ENCODE assay signal across 8 cellular contexts in the genomic region with DNA sequence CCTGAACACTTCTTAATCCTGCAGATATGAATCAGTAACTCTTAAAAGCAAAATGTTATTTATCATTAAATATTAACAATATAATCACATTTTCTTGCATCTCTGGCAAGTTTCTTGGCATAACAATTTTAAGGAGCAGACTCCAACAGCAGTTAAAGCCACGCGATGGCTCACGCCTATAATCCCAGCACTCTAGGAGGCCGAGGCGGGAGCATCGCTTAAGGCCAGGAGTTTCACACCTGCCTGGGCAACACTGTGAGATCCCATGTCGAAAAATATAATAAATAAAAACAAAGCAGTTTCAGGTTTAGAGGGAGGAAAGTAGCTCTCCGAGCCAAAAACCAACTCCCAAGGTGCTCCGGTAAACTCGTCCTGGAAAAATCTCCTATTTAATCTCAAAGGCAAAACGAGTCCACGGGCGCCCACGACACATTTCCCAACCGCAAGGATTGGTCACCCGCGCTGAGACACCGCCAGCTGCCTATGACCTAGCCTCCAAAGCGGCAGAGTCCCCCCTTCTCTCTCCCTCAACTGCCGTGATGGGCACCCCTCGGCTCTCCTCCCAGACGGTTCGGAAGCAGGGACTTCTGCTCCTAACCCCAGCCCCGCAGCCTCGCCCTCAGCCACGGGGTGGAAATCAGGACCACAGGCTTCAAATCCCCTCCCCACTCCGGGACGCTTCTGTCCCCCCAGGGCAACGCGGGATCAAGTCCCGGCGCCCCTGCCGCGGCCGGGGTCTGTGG. TPM values are rescaled to one million over a fixed set of nuclear protein-coding genes. Genes with fewer than 3 reads are reported as not detected.
DNase-seq lines count a peak whose midpoint lies in the region; ATAC-seq, FAIRE-seq and TF ChIP-seq lines count a peak whose summit lies in the region.
"Not testable (repeated sequence)": the region's sequence is repeated elsewhere in the genome, so short reads cannot be mapped to it uniquely, and the experiment has no call there.

No MANE protein-coding gene starts in this region.

- H3K27ac Mint-ChIP-seq in IgD-negative memory B cell: peak overlapping the region; percentile 79 to 88 (median 82)

- H3K9me3 ChIP-seq in right cardiac atrium (ENCODE audit: control insufficient read depth, low read length); neural cell (ENCODE audit: low read length); subcutaneous abdominal adipose tissue (ENCODE audit: control insufficient read depth in 5 of 5, low read length in 5 of 5): not testable (repeated sequence)

- ATAC-seq in right cardiac atrium: peak; percentile 43 to 54

- FAIRE-seq in bronchial epithelial cell (lab: Jason Lieb, UNC): not testable (repeated sequence)

- H3K9me2 ChIP-seq in neural cell (ENCODE audit: insufficient read depth, low read length): not testable (repeated sequence)

- peak; percentile 2 for DNase-seq in COLO668 (lab: John Stamatoyannopoulos, UW; ENCODE audit: unreplicated experiment)
- not testable (repeated sequence) for DNase-seq in H7; bronchial epithelial cell (ENCODE audit: low read depth); right cardiac atrium

- H3K36me3 ChIP-seq in H7 (replicated peaks; ENCODE audit: control insufficient read depth, insufficient read depth, low read length); bronchial epithelial cell (ENCODE audit: control insufficient read depth, insufficient read depth, low read length); neural cell (ENCODE audit: insufficient read depth, low read length); subcutaneous abdominal adipose tissue (ENCODE audit: control insufficient read depth in 5 of 5, insufficient read depth in 5 of 5, low read length in 5 of 5): not testable (repeated sequence)

- TF ChIP-seq CTCF in WI38 (IDR thresholded peaks at IDR 0.05; ENCODE audit: low read depth, low read length); bronchial epithelial cell (IDR thresholded peaks at IDR 0.05; ENCODE audit: insufficient read depth, low read length, severe bottlenecking); neural cell (IDR thresholded peaks at IDR 0.05; ENCODE audit: poor library complexity, severe bottlenecking): not testable (repeated sequence)

- H3K9ac ChIP-seq in neural cell (ENCODE audit: low read length) (peak overlapping the region; percentile 85), subcutaneous abdominal adipose tissue (ENCODE audit: low read length in 5 of 5) (peak overlapping the region; percentile 84 to 96 (median 95))

- peak overlapping the region; percentile 65 for H3K4me2 ChIP-seq in neural cell (ENCODE audit: low read length)

- not testable (repeated sequence) for TF ChIP-seq EP300 in neural cell (conservative IDR thresholded peaks at IDR 0.05; ENCODE audit: poor library complexity, severe bottlenecking)

- WGBS in right cardiac atrium: 3% methylated on average over 35 of the region's 35 CpGs

- peak overlapping the region; percentile 5 for H3K27ac ChIP-seq in right cardiac atrium (ENCODE audit: low read length)
- peak overlapping the region; percentile 86 for H3K27ac ChIP-seq in neural cell (ENCODE audit: low read length)
- peak overlapping the region; percentile 99 for H3K27ac ChIP-seq in subcutaneous abdominal adipose tissue (ENCODE audit: low read depth, low read length)

- H3K36me3 Mint-ChIP-seq in IgD-negative memory B cell: not testable (repeated sequence)

- peaks cover 39% of the 10 kb centered on the region for H3K79me2 ChIP-seq in neural cell (replicated peaks; ENCODE audit: insufficient read depth, low read length)

- H3K4me3 ChIP-seq in H7 (ENCODE audit: insufficient read depth, low read depth, low read length): peak overlapping the region; percentile 93
- H3K4me3 ChIP-seq in WI38 (ENCODE audit: low read depth, low read length): peak overlapping the region; percentile 71
- peak overlapping the region; percentile 94 for H3K4me3 ChIP-seq in bronchial epithelial cell (ENCODE audit: low read depth, low read length)
- H3K4me3 ChIP-seq in right cardiac atrium (ENCODE audit: low read length): peak overlapping the region; percentile 48
- H3K4me3 ChIP-seq in neural cell (ENCODE audit: low read length): peak overlapping the region; percentile 99
- H3K4me3 ChIP-seq in subcutaneous abdominal adipose tissue (ENCODE audit: low read depth in 1 of 5, low read length in 5 of 5): peak overlapping the region; percentile 70 to 93 (median 83)

- not testable (repeated sequence) for H3K27me3 ChIP-seq in H7 (ENCODE audit: control insufficient read depth, insufficient read depth, low read length); bronchial epithelial cell (ENCODE audit: control insufficient read depth, insufficient read depth, low read length); right cardiac atrium (ENCODE audit: control insufficient read depth, insufficient read depth); neural cell (ENCODE audit: insufficient read depth, low read depth, low read length); subcutaneous abdominal adipose tissue (ENCODE audit: control insufficient read depth in 5 of 5, insufficient read depth in 4 of 5, low read length in 5 of 5)

- H2AFZ ChIP-seq in neural cell (ENCODE audit: low read depth, low read length): peak overlapping the region; percentile 58

- not testable (repeated sequence) for H3F3A ChIP-seq in neural cell (ENCODE audit: insufficient read depth, low read length, poor library complexity, severe bottlenecking)

- TF ChIP-seq RAD21 in neural cell (conservative IDR thresholded peaks at IDR 0.05): not testable (repeated sequence)

- intact Hi-C loops in right cardiac atrium (cut with DNase I): not testable (repeated sequence)

- H3K4me1 Mint-ChIP-seq in IgD-negative memory B cell: peaks cover 34 to 41% (median 34%) of the 10 kb centered on the region in 3 donors

- H3K27me3 Mint-ChIP-seq in IgD-negative memory B cell: not testable (repeated sequence)

- peak overlapping the region; percentile 91 to 100 (median 98) for H3K4me3 Mint-ChIP-seq in IgD-negative memory B cell

- H3K4me1 ChIP-seq in right cardiac atrium (ENCODE audit: control insufficient read depth, insufficient read depth, low read length): not testable (repeated sequence)
- peaks cover 1 to 49% (median 44%) of the 10 kb centered on the region in 5 donors for H3K4me1 ChIP-seq in subcutaneous abdominal adipose tissue (ENCODE audit: control insufficient read depth in 5 of 5, insufficient read depth in 5 of 5, low read length in 5 of 5)

- not testable (repeated sequence) for H3K9me3 Mint-ChIP-seq in IgD-negative memory B cell

- H4K20me1 ChIP-seq in neural cell (ENCODE audit: insufficient read depth): not testable (repeated sequence)

RNA-seq across cellular contexts. Expression of gene KCTD7, which starts 37.5 kb away (rescaled TPM):
- total RNA-seq in H7 (2014; rRNA removed; shearing (Covaris generic)): 11.6 and 20.5 TPM in 2 replicates
- polyA plus RNA-seq in IgD-negative memory B cell (15.7 TPM), right cardiac atrium (8.5 TPM), neural cell (79.4 and 89.4 TPM in 2 replicates)
- total RNA-seq in bronchial epithelial cell (3.2 and 5.0 TPM in 2 replicates), right cardiac atrium (10 to 100 TPM in 2 of 4 donors, 1 to 10 TPM in 2; 5.9 to 13.2 (median 10.2) TPM)
- polyA minus RNA-seq in neural cell: 53.3 and 62.5 TPM in 2 replicates

Comparison
In these comparisons a context has a peak if more than half of its experiments do, and no peak if none do; other contexts are left out.
1. H3K4me3 ChIP-seq: peak in every context shown above with its lines; median percentile 99 in neural cell; 94 in bronchial epithelial cell; 93 in H7; 83 in subcutaneous abdominal adipose tissue; 71 in WI38; 48 in right cardiac atrium.
2. H3K27ac ChIP-seq: peak in every context shown above with its lines; median percentile 99 in subcutaneous abdominal adipose tissue; 86 in neural cell; 5 in right cardiac atrium.